ENCODE assay signal across 1 cellular context in genomic region chr16:27918755-27919154, GRCh38.
TF ChIP-seq lines count a peak whose summit lies in the region.

No MANE protein-coding gene starts in this region.

TF ChIP-seq in K562, 482 proteins besides CTCF, POLR2A, EP300 and RAD21 (continued from another document):
- 0 out of 2 replicates have a peak, but pooled peaks have one; percentile 14 for TF ChIP-seq L3MBTL2 (IDR thresholded peaks at IDR 0.05)
- TF ChIP-seq HDAC3 (IDR thresholded peaks at IDR 0.05; ENCODE audit: borderline replicate concordance, partially characterized antibody) = no peak
- no peak for TF ChIP-seq ARID3B (CRISPR knock-in tag; IDR thresholded peaks at IDR 0.05; ENCODE audit: borderline replicate concordance)
- TF ChIP-seq MLLT1 (IDR thresholded peaks at IDR 0.05) = peak in 1 of 2 experiments; percentile 96; a peak in 2 of 4 replicates
